In the genomic region with DNA sequence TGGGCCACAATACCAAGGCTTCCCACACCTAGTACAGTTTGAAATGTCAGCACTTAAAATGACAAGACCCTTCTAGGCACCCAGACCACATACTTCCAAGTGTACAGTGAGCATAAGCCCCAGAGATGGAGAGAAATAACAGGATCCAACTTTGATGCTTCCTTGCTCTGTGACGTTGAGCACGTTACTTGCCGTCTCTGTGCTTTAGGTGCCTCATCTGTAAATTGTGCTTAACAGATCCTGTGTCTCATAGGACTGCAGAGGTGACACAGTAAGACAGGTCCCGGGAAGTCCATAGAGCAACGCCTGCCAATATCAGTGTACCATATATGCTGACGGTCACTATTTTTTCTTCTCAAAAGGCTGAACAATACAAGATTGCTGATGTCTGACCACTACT, we compare ENCODE assay signal across 11 cellular contexts. TPM values are rescaled to one million over a fixed set of nuclear protein-coding genes. Genes with fewer than 3 reads are reported as not detected.
A peak's percentile ranks its signal among the peaks of the same experiment; 100 is the strongest.
DNase-seq lines count a peak whose midpoint lies in the region; ATAC-seq and TF ChIP-seq lines count a peak whose summit lies in the region.
"Had no signal": no experiment of that assay in that cellular context is flagged by ENCODE, and none has a peak within 500 bp of the region (broad histone marks: within the 10 kb centered on the region; RNA-seq: fewer than 3 reads in every experiment).

No MANE protein-coding gene starts in this region.

- H3K27ac ChIP-seq in DOHH2 (ENCODE audit: low read depth, low read length) (no peak overlapping the region), SK-N-MC (0 out of 2 replicates have a peak overlapping the region, but pooled peaks have one; percentile 85), gastroesophageal sphincter (peak overlapping the region in 3 of 4 donors; percentile 68 to 75 (median 69)), gastrocnemius medialis (peak overlapping the region; percentile 78 to 95 (median 86))

- peaks cover 90% of the 10 kb centered on the region for H3K4me1 Mint-ChIP-seq in nephron progenitor cell

- no peaks in the 10 kb centered on the region for H3K9me3 Mint-ChIP-seq in nephron progenitor cell
- H3K9me3 Mint-ChIP-seq: activated naive CD8-positive, alpha-beta T cell treated with anti-CD3 and anti-CD28 coated beads, Interleukin-2, amount 50 U/mL, for 24 hours had no signal

- TF ChIP-seq CTCF in DOHH2 (IDR thresholded peaks at IDR 0.05; ENCODE audit: low read depth, low read length, poor library complexity, severe bottlenecking) (no peak), gastroesophageal sphincter (IDR thresholded peaks at IDR 0.05) (no peak), gastrocnemius medialis (IDR thresholded peaks at IDR 0.05 in 4 of 5, conservative IDR thresholded peaks at IDR 0.05 in 1 of 5) (no peak), nephron progenitor cell (IDR thresholded peaks at IDR 0.05) (no peak)

- peaks cover 96% of the 10 kb centered on the region for H3K79me2 ChIP-seq in DOHH2 (ENCODE audit: control insufficient read depth, low read length)

- TF ChIP-seq POLR2A in gastroesophageal sphincter (IDR thresholded peaks at IDR 0.05) (no peak), gastrocnemius medialis (IDR thresholded peaks at IDR 0.05) (no peak)

- no peak overlapping the region for H3K9ac ChIP-seq in SK-N-MC (ENCODE audit: insufficient read length)

- H3K9me3 ChIP-seq in DOHH2 (ENCODE audit: control insufficient read depth, insufficient read depth, low read length): no peaks in the 10 kb centered on the region
- no peaks in the 10 kb centered on the region for H3K9me3 ChIP-seq in SK-N-MC (ENCODE audit: low read depth, low read length)
- no peaks in the 10 kb centered on the region for H3K9me3 ChIP-seq in gastroesophageal sphincter
- no peaks in the 10 kb centered on the region for H3K9me3 ChIP-seq in gastrocnemius medialis
- H3K9me3 ChIP-seq: MG63 had no signal

- H3K4me3 Mint-ChIP-seq in nephron progenitor cell: no peak overlapping the region
- H3K4me3 Mint-ChIP-seq: activated naive CD8-positive, alpha-beta T cell treated with anti-CD3 and anti-CD28 coated beads, Interleukin-2, amount 50 U/mL, for 24 hours had no signal

- no peaks in the 10 kb centered on the region for H3K9me2 ChIP-seq in DOHH2 (replicated peaks; ENCODE audit: control insufficient read depth, low read length)

- 0 out of 2 replicates have a peak, but pooled peaks cover 3% of the 10 kb centered on the region for H4K20me1 ChIP-seq in DOHH2 (ENCODE audit: control insufficient read depth, insufficient read depth, low read depth, low read length)

- peak overlapping the region; percentile 45; the same call in 1 of the 2 replicates for H3K4me2 ChIP-seq in DOHH2 (ENCODE audit: low read length)

- no peak for ATAC-seq in gastroesophageal sphincter
- no peak for ATAC-seq in gastrocnemius medialis
- no peak for ATAC-seq in GM18511 (IDR thresholded peaks at IDR 0.05; ENCODE audit: unreplicated experiment)
- ATAC-seq: activated naive CD8-positive, alpha-beta T cell treated with anti-CD3 and anti-CD28 coated beads, Interleukin-2, amount 50 U/mL, for 24 hours had no signal

- no peak overlapping the region for H3K27ac Mint-ChIP-seq in nephron progenitor cell
- H3K27ac Mint-ChIP-seq: activated naive CD8-positive, alpha-beta T cell treated with anti-CD3 and anti-CD28 coated beads, Interleukin-2, amount 50 U/mL, for 24 hours had no signal

- no peaks in the 10 kb centered on the region for H3F3A ChIP-seq in DOHH2 (ENCODE audit: control insufficient read depth, insufficient read depth)

- intact Hi-C loops in gastrocnemius medialis (cut with DNase I; ENCODE audit: low total_unique reads): loop anchor here (2.0 kb wide), 1 partner anchor 57 kb away; no protein-coding TSS in a partner anchor

- no peak for TF ChIP-seq EP300 in gastroesophageal sphincter (IDR thresholded peaks at IDR 0.05)

- peaks cover 4% of the 10 kb centered on the region for H3K27me3 Mint-ChIP-seq in nephron progenitor cell (ENCODE audit: low read depth, poor library complexity)

- peaks cover 12% of the 10 kb centered on the region for H3K36me3 Mint-ChIP-seq in nephron progenitor cell (ENCODE audit: low read depth)

- H3K36me3 ChIP-seq in DOHH2 (ENCODE audit: control insufficient read depth, low read length) (peaks cover 85% of the 10 kb centered on the region), SK-N-MC (ENCODE audit: insufficient read depth, low read length) (no peaks in the 10 kb centered on the region), gastroesophageal sphincter (peaks cover 0 to 6% of the 10 kb centered on the region in 2 donors), gastrocnemius medialis (no peaks in the 10 kb centered on the region)
- H3K36me3 ChIP-seq: MG63 had no signal

- DNase-seq in SK-N-MC (ENCODE audit: low read depth, low spot score): no peak
- DNase-seq in gastrocnemius medialis: no peak
- no peak for DNase-seq in RKO (ENCODE audit: low spot score)
- DNase-seq in nephron progenitor cell: no peak
- DNase-seq in activated CD4-positive, CD25-positive, alpha-beta regulatory T cell treated with anti-CD3 and anti-CD28 coated beads, Interleukin-2, amount 50 U/mL, for 72 hours: no peak
- DNase-seq: activated naive CD8-positive, alpha-beta T cell treated with anti-CD3 and anti-CD28 coated beads, Interleukin-2, amount 50 U/mL, for 24 hours; NCI-H2171 had no signal

- H3K4me3 ChIP-seq in DOHH2 (ENCODE audit: low read length) (no peak overlapping the region), SK-N-MC (no peak overlapping the region), gastroesophageal sphincter (no peak overlapping the region), gastrocnemius medialis (no peak overlapping the region)
- H3K4me3 ChIP-seq: MG63 had no signal

- in situ Hi-C loops in gastrocnemius medialis (cut with MboI; ENCODE audit: low sequenced_read_pairs in 4 of 4): no loop called here

- H3K27me3 ChIP-seq in DOHH2 (ENCODE audit: control insufficient read depth, low read length) (no peaks in the 10 kb centered on the region), gastroesophageal sphincter (no peaks in the 10 kb centered on the region), gastrocnemius medialis (no peaks in the 10 kb centered on the region)
- H3K27me3 ChIP-seq: MG63 had no signal

- WGBS in gastroesophageal sphincter (ENCODE audit: low coverage in 1 of 2), 2 donors: 89 to 92% methylated on average over 2 to 5 of the region's 6 CpGs

- H3K4me1 ChIP-seq in DOHH2 (ENCODE audit: control insufficient read depth, low read length) (peaks cover 49% of the 10 kb centered on the region), gastroesophageal sphincter (peaks cover 20 to 97% (median 34%) of the 10 kb centered on the region in 3 donors), gastrocnemius medialis (peaks cover 56 to 65% of the 10 kb centered on the region in 2 donors)

RNA-seq across cellular contexts. Expression of a gene that starts 59.1 kb away (rescaled TPM):
- total RNA-seq in gastroesophageal sphincter: 100 to 1,000 TPM; 104 to 217 (median 157) TPM
- total RNA-seq in gastrocnemius medialis: 100 to 1,000 TPM in 1 of 4 donors, 10 to 100 TPM in 3; 45.3 to 103 (median 58.6) TPM
